In the genomic region with DNA sequence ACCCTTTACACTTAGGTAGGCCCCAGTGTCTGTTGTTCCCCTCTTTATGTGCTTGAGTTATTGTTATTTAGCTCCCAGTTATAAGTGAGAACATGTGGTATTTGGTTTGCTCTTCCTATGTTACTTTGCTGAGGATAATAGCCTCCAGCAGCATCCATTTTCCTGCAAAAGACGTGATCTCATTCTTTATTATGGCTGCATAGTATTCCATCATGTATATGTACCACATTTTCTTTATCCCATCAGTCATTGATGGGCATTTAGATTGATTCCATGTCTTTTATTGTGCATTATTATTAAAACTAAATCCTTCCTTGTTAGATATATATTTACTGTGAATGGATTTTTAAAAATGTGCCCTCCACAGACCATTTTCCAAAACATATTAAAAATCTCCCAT, we compare ENCODE assay signal across 30 cellular contexts.
A peak's percentile ranks its signal among the peaks of the same experiment; 100 is the strongest.
DNase-seq lines count a peak whose midpoint lies in the region; ATAC-seq, FAIRE-seq and TF ChIP-seq lines count a peak whose summit lies in the region.
"Had no signal": no experiment of that assay in that cellular context is flagged by ENCODE, and none has a peak within 500 bp of the region (broad histone marks: within the 10 kb centered on the region; RNA-seq: fewer than 3 reads in every experiment).

No MANE protein-coding gene starts in this region.

- no peak for ATAC-seq in SK-N-SH treated with all-trans-retinoic acid at 6 μM for 48 hours
- ATAC-seq in K562, result no peak
- ATAC-seq: A549; CD8-positive, alpha-beta T cell had no signal

- POLR2A ChIA-PET in SK-N-SH (lab: Yijun Ruan, JAX) (no interaction called here), K562 (lab: Yijun Ruan, JAX) (no interaction called here)

- TF ChIP-seq RAD21 in SK-N-SH (IDR thresholded peaks at IDR 0.05; ENCODE audit: low read length), result no peak
- no peak for TF ChIP-seq RAD21 in K562 (CRISPR knock-in tag; conservative IDR thresholded peaks at IDR 0.05 in 1 of 2, IDR thresholded peaks at IDR 0.05 in 1 of 2)

- TF ChIP-seq CTCF in SK-N-SH (IDR thresholded peaks at IDR 0.05), result no peak
- TF ChIP-seq CTCF in K562 (IDR thresholded peaks at IDR 0.05 in 2 of 3, conservative IDR thresholded peaks at IDR 0.05 in 1 of 3; ENCODE audit: insufficient read depth in 2 of 3, low read depth in 1 of 3, low read length in 3 of 3), result no peak
- TF ChIP-seq CTCF in WERI-Rb-1 (IDR thresholded peaks at IDR 0.05; ENCODE audit: low read depth, low read length), result no peak

- no peak for FAIRE-seq in K562 (lab: Jason Lieb, UNC)
- FAIRE-seq: A204.1, A549 had no signal

- BruUV-seq in K562 (replicated peaks; lab: Mats Ljungman, UMichigan), result no TSS peak

- H3K27me3 ChIP-seq in SK-N-SH (ENCODE audit: insufficient read depth), result no peaks in the 10 kb centered on the region
- H3K27me3 ChIP-seq in K562 (ENCODE audit: control insufficient read depth in 2 of 2, insufficient read depth in 2 of 2, low read length in 2 of 2), result no peaks in the 10 kb centered on the region
- H3K27me3 ChIP-seq in WERI-Rb-1 (ENCODE audit: insufficient read depth, low read depth, severe bottlenecking), result no peaks in the 10 kb centered on the region
- H3K27me3 ChIP-seq: BE2C; BLaER1; BLaER1 treated with 17β-estradiol and CSF1 and Interleukin-3, amounts not matched to agents 10 nM and 100 nM had no signal

- no peaks in the 10 kb centered on the region for H3K36me3 ChIP-seq in SK-N-SH (replicated peaks in 1 of 2; ENCODE audit: control insufficient read depth in 1 of 2, insufficient read depth in 2 of 2, low read length in 1 of 2)
- no peaks in the 10 kb centered on the region for H3K36me3 ChIP-seq in K562 (ENCODE audit: control insufficient read depth, insufficient read depth, low read length)
- H3K36me3 ChIP-seq in WERI-Rb-1, result no peaks in the 10 kb centered on the region
- H3K36me3 ChIP-seq: BE2C; BLaER1; BLaER1 treated with 17β-estradiol and CSF1 and Interleukin-3, amounts not matched to agents 10 nM and 100 nM had no signal

- H2AFZ ChIP-seq in SK-N-SH (ENCODE audit: low read depth) (no peak overlapping the region), K562 (ENCODE audit: low read depth, low read length) (no peak overlapping the region)

- no peak overlapping the region for H3K4me3 ChIP-seq in SK-N-SH (ENCODE audit: low read depth in 2 of 2, low read length in 1 of 2)
- H3K4me3 ChIP-seq in K562, result no peak overlapping the region
- H3K4me3 ChIP-seq in WERI-Rb-1 (ENCODE audit: low read depth, low read length), result no peak overlapping the region
- H3K4me3 ChIP-seq: A549; BLaER1; BLaER1 treated with 17β-estradiol and CSF1 and Interleukin-3, amounts not matched to agents 10 nM and 100 nM had no signal

- H3K9ac ChIP-seq in SK-N-SH (no peak overlapping the region), K562 (ENCODE audit: insufficient read depth in 1 of 2, low read depth in 2 of 2, low read length in 2 of 2) (no peak overlapping the region)
- H3K9ac ChIP-seq: BLaER1; BLaER1 treated with 17β-estradiol and CSF1 and Interleukin-3, amounts not matched to agents 10 nM and 100 nM had no signal

- no peaks in the 10 kb centered on the region for H3K9me1 ChIP-seq in K562 (ENCODE audit: control insufficient read depth, insufficient read depth, low read length)

- no peak overlapping the region for H3K4me2 ChIP-seq in SK-N-SH
- H3K4me2 ChIP-seq in K562 (ENCODE audit: insufficient read depth, low read length), result no peak overlapping the region
- H3K4me2 ChIP-seq: A549; BLaER1; BLaER1 treated with 17β-estradiol and CSF1 and Interleukin-3, amounts not matched to agents 10 nM and 100 nM had no signal

- no peak for DNase-seq in SK-N-SH
- DNase-seq in K562 (ENCODE audit: extremely low read depth in 1 of 4, low spot score in 3 of 4), result no peak
- DNase-seq in WERI-Rb-1, result no peak
- DNase-seq: 8988T; ACHN; AML-193; BE2C; C1 segment of cervical spinal cord; Caco-2; Calu3; CD4-positive, alpha-beta memory T cell; CD4-positive, alpha-beta T cell; CD4-positive, CD25-positive, alpha-beta regulatory T cell; CD8-positive, alpha-beta memory T cell; CD8-positive, alpha-beta T cell; COR-L47; DMS 273 treated with DMSO at 0.1 percent for 48 hours; DMS153; DMS53; DMS79; DMS79 treated with DMSO at 0.1 percent for 48 hours; DND-41; EL had no signal

- H3K79me2 ChIP-seq in SK-N-SH (ENCODE audit: insufficient read depth) (no peaks in the 10 kb centered on the region), K562 (ENCODE audit: control insufficient read depth, insufficient read depth, low read length) (no peaks in the 10 kb centered on the region)

- in situ Hi-C loops in K562 (cut with MboI), result no loop called here

- H3K9me3 ChIP-seq in SK-N-SH (peaks cover 1% of the 10 kb centered on the region; the same call in 1 of the 2 replicates), K562 (replicated peaks; ENCODE audit: control insufficient read depth, insufficient read depth, low read depth, low read length) (no peaks in the 10 kb centered on the region), WERI-Rb-1 (ENCODE audit: severe bottlenecking) (no peaks in the 10 kb centered on the region)
- H3K9me3 ChIP-seq: A549; BE2C; BLaER1; BLaER1 treated with 17β-estradiol and CSF1 and Interleukin-3, amounts not matched to agents 10 nM and 100 nM; Caco-2 had no signal

- intact Hi-C loops in K562 (cut with micrococcal nuclease), result no loop called here

- TF ChIP-seq POLR2A in K562 (conservative IDR thresholded peaks at IDR 0.05), result no peak

- H3K27ac ChIP-seq in SK-N-SH (ENCODE audit: low read depth in 2 of 2, low read length in 1 of 2), result no peak overlapping the region
- no peak overlapping the region for H3K27ac ChIP-seq in K562 (ENCODE audit: extremely low read depth, low read depth, low read length)
- H3K27ac ChIP-seq in WERI-Rb-1, result no peak overlapping the region
- H3K27ac ChIP-seq: 22Rv1; A549; BLaER1; BLaER1 treated with 17β-estradiol and CSF1 and Interleukin-3, amounts not matched to agents 10 nM and 100 nM; C4-2B had no signal

- WGBS in SK-N-SH (ENCODE audit: low lambda C conversion rate), result 9% methylated on average over 1 of the region's 1 CpG
- WGBS in K562 (ENCODE audit: insufficient coverage, low coverage, missing lambda C conversion rate), result 48% methylated on average over 1 of the region's 1 CpG

- H3F3A ChIP-seq in SK-N-SH (replicated peaks; ENCODE audit: insufficient read depth), result no peaks in the 10 kb centered on the region

- H3K4me1 ChIP-seq in SK-N-SH (ENCODE audit: control insufficient read depth in 1 of 2, insufficient read depth in 2 of 2, low read depth in 1 of 2, low read length in 1 of 2) (no peaks in the 10 kb centered on the region), K562 (replicated peaks in 1 of 2; ENCODE audit: control insufficient read depth in 2 of 2, insufficient read depth in 2 of 2, low read length in 2 of 2) (no peaks in the 10 kb centered on the region)
- H3K4me1 ChIP-seq: A549; BE2C; BLaER1; BLaER1 treated with 17β-estradiol and CSF1 and Interleukin-3, amounts not matched to agents 10 nM and 100 nM; Caco-2 had no signal

- H4K20me1 ChIP-seq in SK-N-SH (ENCODE audit: insufficient read depth) (no peaks in the 10 kb centered on the region), K562 (replicated peaks; ENCODE audit: control insufficient read depth, insufficient read depth, low read length) (no peaks in the 10 kb centered on the region)
- H4K20me1 ChIP-seq: BLaER1; BLaER1 treated with 17β-estradiol and CSF1 and Interleukin-3, amounts not matched to agents 10 nM and 100 nM had no signal

- TF ChIP-seq EP300 in SK-N-SH (IDR thresholded peaks at IDR 0.05; ENCODE audit: borderline replicate concordance in 1 of 2, low read depth in 1 of 2, low read length in 1 of 2) (no peak), K562 (IDR thresholded peaks at IDR 0.05; ENCODE audit: low read length) (no peak)

- no peaks in the 10 kb centered on the region; the same call in 1 of the 2 replicates for H3K9me2 ChIP-seq in SK-N-SH

- CTCF ChIA-PET in SK-N-SH (lab: Yijun Ruan, JAX) (no interaction called here), K562 (lab: Yijun Ruan, JAX; ENCODE audit: low intra/inter-chr PET ratio) (no interaction called here)

TF ChIP-seq in SK-N-SH treated with all-trans-retinoic acid at 6 μM for 48 hours, 23 proteins besides CTCF, POLR2A, EP300 and RAD21 (continues in another document):
- peak; percentile 50; the same call in 1 of the 2 replicates for TF ChIP-seq ZNF8 (CRISPR knock-in tag; IDR thresholded peaks at IDR 0.05)

TF ChIP-seq in SK-N-SH, 30 proteins besides CTCF, POLR2A, EP300 and RAD21 (continues in another document):
- TF ChIP-seq TEAD4 (IDR thresholded peaks at IDR 0.05; ENCODE audit: borderline replicate concordance, insufficient read depth), result no peak
- TF ChIP-seq YY1 (IDR thresholded peaks at IDR 0.05; ENCODE audit: low read depth), result no peak
- TF ChIP-seq IRF3 (IDR thresholded peaks at IDR 0.05; ENCODE audit: low read depth, low read length), result no peak

TF ChIP-seq in K562, 482 proteins besides CTCF, POLR2A, EP300 and RAD21:
- TF ChIP-seq ZNF146 (CRISPR knock-in tag; IDR thresholded peaks at IDR 0.05; ENCODE audit: unreplicated experiment), result peak; percentile 55
- no peak for TF ChIP-seq KLF1 (tag; IDR thresholded peaks at IDR 0.05)
